ENCODE assay signal across 17 cellular contexts in genomic region chr6:111770263-111771083, GRCh38.
DNase-seq lines count a peak whose midpoint lies in the region; ATAC-seq and TF ChIP-seq lines count a peak whose summit lies in the region.
"Had no signal": no experiment of that assay in that cellular context is flagged by ENCODE, and none has a peak within 500 bp of the region (broad histone marks: within the 10 kb centered on the region; RNA-seq: fewer than 3 reads in every experiment).

No MANE protein-coding gene starts in this region.

- no peaks in the 10 kb centered on the region for H3K9me2 ChIP-seq in GM23338 (ENCODE audit: insufficient read depth)

- peak overlapping the region; percentile 99 for H3K27ac Mint-ChIP-seq in CD4-positive, alpha-beta T cell
- H3K27ac Mint-ChIP-seq in GM23338 = no peak overlapping the region
- peak overlapping the region; percentile 34 for H3K27ac Mint-ChIP-seq in activated T-helper 1 cell treated with anti-CD3 and anti-CD28 coated beads, Interleukin-12 subunit alpha, Interleukin-12 subunit beta, Interleukin-2, Interleukin-4 antibody, amounts not matched to agents 30 ng/mL and 10 ng/mL and 1 ng/mL, durations not matched to agents 14 hours and 24 hours and 36 hours
- H3K27ac Mint-ChIP-seq in naive B cell = peak overlapping the region in 4 of 6 donors; percentile 14 to 68 (median 36)

- CTCF ChIA-PET in CD4-positive, alpha-beta T cell (lab: Charles Lee) = interaction anchor here (0.7 to 1.3 kb wide), 3 partner anchors 10 to 273 kb away, joined by 3 read pairs; no protein-coding TSS in a partner anchor

- ATAC-seq in CD4-positive, alpha-beta T cell (ENCODE audit: poor library complexity) = no peak
- ATAC-seq in GM23338 (peak; percentile 59), naive B cell (ENCODE audit: low read depth in 2 of 2) (no peak), HG03520 (IDR thresholded peaks at IDR 0.05; ENCODE audit: unreplicated experiment) (no peak)
- ATAC-seq: left lung had no signal

- H3K9me3 ChIP-seq in CD4-positive, alpha-beta T cell (ENCODE audit: control insufficient read depth, low read length) = peaks cover 5% of the 10 kb centered on the region
- H3K9me3 ChIP-seq: BE2C, left lung, suprapubic skin had no signal

- H4K20me1 ChIP-seq in GM23338 (replicated peaks; ENCODE audit: insufficient read depth) = no peaks in the 10 kb centered on the region

- POLR2A ChIA-PET in CD4-positive, alpha-beta T cell (lab: Charles Lee) = interaction anchor here (0.6 to 3.9 kb wide), 11 partner anchors 10 to 896 kb away, joined by 3 to 29 read pairs (median 3); partner anchors contain the start of genes AMD1 and FYN

- no peak for DNase-seq in CD4-positive, alpha-beta T cell
- DNase-seq in GM23338 (ENCODE audit: low spot score) (peak; percentile 64), naive B cell (no peak), SKM-1 treated with dmso at 0.1 percent for 144 hours (lab: John Stamatoyannopoulos, UW; ENCODE audit: unreplicated experiment) (no peak), NCI-H748 (lab: John Stamatoyannopoulos, UW; ENCODE audit: unreplicated experiment) (no peak)
- no peak for DNase-seq in activated T-helper 1 cell treated with anti-CD3 and anti-CD28 coated beads, Interleukin-12 subunit alpha, Interleukin-12 subunit beta, Interleukin-2, Interleukin-4 antibody, amounts not matched to agents 30 ng/mL and 10 ng/mL and 1 ng/mL, durations not matched to agents 14 hours and 24 hours and 36 hours (ENCODE audit: low spot score)
- DNase-seq: activated CD4-positive, alpha-beta T cell treated with anti-CD3 and anti-CD28 coated beads for 4 hours; BE2C; caudate nucleus; hypothalamus; left lung; NCI-H1092; NK-92 treated with Interleukin-12 subunit alpha and Interleukin-12 subunit beta, amount 100 ng/mL, for 24 hours had no signal

- H3K36me3 ChIP-seq in GM23338 (ENCODE audit: insufficient read depth) = no peaks in the 10 kb centered on the region
- H3K36me3 ChIP-seq: left lung, suprapubic skin had no signal

- H2AFZ ChIP-seq in GM23338 = no peak overlapping the region

- no peaks in the 10 kb centered on the region for H3K27me3 Mint-ChIP-seq in CD4-positive, alpha-beta T cell
- H3K27me3 Mint-ChIP-seq in GM23338 (ENCODE audit: insufficient read depth, low read depth, poor library complexity) = peaks cover 3% of the 10 kb centered on the region
- H3K27me3 Mint-ChIP-seq in activated T-helper 1 cell treated with anti-CD3 and anti-CD28 coated beads, Interleukin-12 subunit alpha, Interleukin-12 subunit beta, Interleukin-2, Interleukin-4 antibody, amounts not matched to agents 30 ng/mL and 10 ng/mL and 1 ng/mL, durations not matched to agents 14 hours and 24 hours and 36 hours (ENCODE audit: insufficient read depth) = no peaks in the 10 kb centered on the region
- no peaks in the 10 kb centered on the region for H3K27me3 Mint-ChIP-seq in naive B cell
- H3K27me3 Mint-ChIP-seq: IgD-negative memory B cell had no signal

- peaks cover 72% of the 10 kb centered on the region for H3K36me3 Mint-ChIP-seq in CD4-positive, alpha-beta T cell (ENCODE audit: low read depth)
- H3K36me3 Mint-ChIP-seq in GM23338 (ENCODE audit: low read depth) = peaks cover 6% of the 10 kb centered on the region; the same call in 1 of the 3 replicates
- H3K36me3 Mint-ChIP-seq in activated T-helper 1 cell treated with anti-CD3 and anti-CD28 coated beads, Interleukin-12 subunit alpha, Interleukin-12 subunit beta, Interleukin-2, Interleukin-4 antibody, amounts not matched to agents 30 ng/mL and 10 ng/mL and 1 ng/mL, durations not matched to agents 14 hours and 24 hours and 36 hours (ENCODE audit: low read depth) = peaks cover 47% of the 10 kb centered on the region
- H3K36me3 Mint-ChIP-seq in naive B cell = peaks cover 0 to 8% of the 10 kb centered on the region in 2 donors

- peaks cover 15% of the 10 kb centered on the region for H3K79me2 ChIP-seq in GM23338 (replicated peaks; ENCODE audit: insufficient read depth)

- H3K27ac ChIP-seq in CD4-positive, alpha-beta T cell (ENCODE audit: low read depth, low read length) = peak overlapping the region; percentile 7
- H3K27ac ChIP-seq in GM23338 (ENCODE audit: low read depth) = peak overlapping the region; percentile 65; the same call in 1 of the 2 replicates
- H3K27ac ChIP-seq: left lung, RWPE1, suprapubic skin had no signal

- peaks cover 24% of the 10 kb centered on the region for H3K4me1 ChIP-seq in GM23338 (ENCODE audit: insufficient read depth)

- peak overlapping the region; percentile 9 for H3K4me3 Mint-ChIP-seq in CD4-positive, alpha-beta T cell
- H3K4me3 Mint-ChIP-seq in GM23338 (no peak overlapping the region), naive B cell (no peak overlapping the region)
- peak overlapping the region; percentile 5 for H3K4me3 Mint-ChIP-seq in activated T-helper 1 cell treated with anti-CD3 and anti-CD28 coated beads, Interleukin-12 subunit alpha, Interleukin-12 subunit beta, Interleukin-2, Interleukin-4 antibody, amounts not matched to agents 30 ng/mL and 10 ng/mL and 1 ng/mL, durations not matched to agents 14 hours and 24 hours and 36 hours
- H3K4me3 Mint-ChIP-seq: IgD-negative memory B cell had no signal

- H3K4me3 ChIP-seq in GM23338 = no peak overlapping the region
- H3K4me3 ChIP-seq: left lung, suprapubic skin had no signal

- no peak for TF ChIP-seq CTCF in CD4-positive, alpha-beta T cell (IDR thresholded peaks at IDR 0.05)
- TF ChIP-seq CTCF in GM23338 (conservative IDR thresholded peaks at IDR 0.05; ENCODE audit: low read depth in 2 of 2) = no peak

- H3K27me3 ChIP-seq in CD4-positive, alpha-beta T cell (ENCODE audit: control insufficient read depth, insufficient read depth, low read length) = no peaks in the 10 kb centered on the region
- H3K27me3 ChIP-seq in GM23338 (ENCODE audit: insufficient read depth) = no peaks in the 10 kb centered on the region
- H3K27me3 ChIP-seq: BE2C, left lung, suprapubic skin had no signal

- H3K4me1 Mint-ChIP-seq in CD4-positive, alpha-beta T cell (ENCODE audit: low read depth) = peaks cover 91% of the 10 kb centered on the region
- peaks cover 46% of the 10 kb centered on the region for H3K4me1 Mint-ChIP-seq in GM23338
- peaks cover 80% of the 10 kb centered on the region for H3K4me1 Mint-ChIP-seq in activated T-helper 1 cell treated with anti-CD3 and anti-CD28 coated beads, Interleukin-12 subunit alpha, Interleukin-12 subunit beta, Interleukin-2, Interleukin-4 antibody, amounts not matched to agents 30 ng/mL and 10 ng/mL and 1 ng/mL, durations not matched to agents 14 hours and 24 hours and 36 hours (ENCODE audit: low read depth)
- peaks cover 27 to 40% (median 33%) of the 10 kb centered on the region in 3 donors for H3K4me1 Mint-ChIP-seq in naive B cell

- no peaks in the 10 kb centered on the region for H3F3A ChIP-seq in GM23338 (replicated peaks; ENCODE audit: low read depth)

- intact Hi-C loops in CD4-positive, alpha-beta T cell (cut with DNase I, micrococcal nuclease) = loop anchor here in 1 of 2 experiments (10.0 kb wide), 1 partner anchor 46 kb away; no protein-coding TSS in a partner anchor
- intact Hi-C loops in activated T-helper 1 cell treated with anti-CD3 and anti-CD28 coated beads, Interleukin-12 subunit alpha, Interleukin-12 subunit beta, Interleukin-2, Interleukin-4 antibody, amounts not matched to agents 30 ng/mL and 10 ng/mL and 1 ng/mL, durations not matched to agents 14 hours and 24 hours and 36 hours (cut with micrococcal nuclease) = loop anchor here (1.0 kb wide), 2 partner anchors 9 to 25 kb away; no protein-coding TSS in a partner anchor

- peak overlapping the region; percentile 24 for H3K4me2 ChIP-seq in GM23338

- H3K9me3 Mint-ChIP-seq in CD4-positive, alpha-beta T cell = no peaks in the 10 kb centered on the region
- H3K9me3 Mint-ChIP-seq in GM23338 (no peaks in the 10 kb centered on the region), naive B cell (no peaks in the 10 kb centered on the region)
- no peaks in the 10 kb centered on the region for H3K9me3 Mint-ChIP-seq in activated T-helper 1 cell treated with anti-CD3 and anti-CD28 coated beads, Interleukin-12 subunit alpha, Interleukin-12 subunit beta, Interleukin-2, Interleukin-4 antibody, amounts not matched to agents 30 ng/mL and 10 ng/mL and 1 ng/mL, durations not matched to agents 14 hours and 24 hours and 36 hours
- H3K9me3 Mint-ChIP-seq: IgD-negative memory B cell had no signal

TF ChIP-seq in GM23338, 12 proteins besides CTCF, POLR2A, EP300 and RAD21:
- TF ChIP-seq POLR2AphosphoS5 (IDR thresholded peaks at IDR 0.05; ENCODE audit: low read depth) (no peak), NANOG (IDR thresholded peaks at IDR 0.05; ENCODE audit: borderline replicate concordance) (no peak), EZH2phosphoT487 (IDR thresholded peaks at IDR 0.05; ENCODE audit: unreplicated experiment) (no peak), CREB1 (CRISPR knock-in tag; IDR thresholded peaks at IDR 0.05; ENCODE audit: low read depth) (no peak), ETS1 (IDR thresholded peaks at IDR 0.05) (no peak), ZNF114 (CRISPR knock-in tag; IDR thresholded peaks at IDR 0.05) (no peak)
TF ChIP-seq in GM23338: peak in this region for 0.

Comparison
In these comparisons a context has a peak if more than half of its experiments do, and no peak if none do; other contexts are left out.
1. H3K4me3 Mint-ChIP-seq: peak in CD4-positive, alpha-beta T cell (single experiment) and activated T-helper 1 cell treated with anti-CD3 and anti-CD28 coated beads, Interleukin-12 subunit alpha, Interleukin-12 subunit beta, Interleukin-2, Interleukin-4 antibody, amounts not matched to agents 30 ng/mL and 10 ng/mL and 1 ng/mL, durations not matched to agents 14 hours and 24 hours and 36 hours (single experiment); none in GM23338 (single experiment) and naive B cell (0 of 8).